1 cellular context compared by ENCODE assay signal in genomic region chr2:149486664-149487063, GRCh38.
TF ChIP-seq lines count a peak whose summit lies in the region.

No MANE protein-coding gene starts in this region.

TF ChIP-seq in HepG2, 621 proteins besides CTCF, POLR2A, EP300 and RAD21:
- no peak for TF ChIP-seq CEBPZ (IDR thresholded peaks at IDR 0.05; ENCODE audit: low read length)
- TF ChIP-seq CEBPB (IDR thresholded peaks at IDR 0.05; ENCODE audit: borderline replicate concordance, low read depth, low read length), result peak; percentile 48; the same call in 1 of the 2 replicates
